In the genomic region with DNA sequence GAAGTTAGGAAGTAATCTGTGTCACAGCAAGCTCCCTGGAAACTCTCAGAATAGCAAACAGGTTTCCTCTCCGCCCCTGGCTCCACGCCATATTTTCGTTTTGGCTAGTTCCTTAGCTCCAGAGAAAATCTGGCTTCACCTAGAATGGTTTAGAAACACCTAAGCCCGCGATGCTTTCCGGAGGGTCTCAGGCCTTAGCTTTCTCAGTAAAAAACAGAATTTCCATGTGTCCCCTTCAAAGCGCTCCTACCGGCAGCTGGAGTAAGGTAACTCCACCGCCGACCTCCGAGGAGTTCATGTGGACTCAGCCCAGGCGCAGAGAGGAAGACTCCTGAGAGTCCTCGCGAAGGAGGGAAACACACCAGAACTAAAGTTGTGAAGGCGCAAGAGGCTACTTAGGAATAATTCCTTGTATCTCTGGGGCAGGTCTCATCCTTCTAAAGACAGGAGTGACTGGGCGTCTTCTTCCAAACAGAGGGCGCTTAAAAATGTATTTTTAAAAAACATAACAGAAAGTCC, we compare ENCODE assay signal across 8 cellular contexts. TPM values are rescaled to one million over a fixed set of nuclear protein-coding genes. Genes with fewer than 3 reads are reported as not detected.
A peak's percentile ranks its signal among the peaks of the same experiment; 100 is the strongest.
DNase-seq lines count a peak whose midpoint lies in the region; ATAC-seq and TF ChIP-seq lines count a peak whose summit lies in the region.

No MANE protein-coding gene starts in this region.

- H3K27me3 Mint-ChIP-seq in activated CD4-positive, alpha-beta T cell treated with anti-CD3 and anti-CD28 coated beads, Interleukin-2, amount 10 ng/mL, durations not matched to agents 24 days and 14 days = no peaks in the 10 kb centered on the region
- no peaks in the 10 kb centered on the region for H3K27me3 Mint-ChIP-seq in endothelial cell (ENCODE audit: unreplicated experiment)

- peak overlapping the region; percentile 99 for H3K4me3 Mint-ChIP-seq in activated CD4-positive, alpha-beta T cell treated with anti-CD3 and anti-CD28 coated beads, Interleukin-2, amount 10 ng/mL, durations not matched to agents 24 days and 14 days
- H3K4me3 Mint-ChIP-seq in endothelial cell (ENCODE audit: unreplicated experiment) = peak overlapping the region; percentile 92

- peak overlapping the region; percentile 81 for H3K27ac Mint-ChIP-seq in activated CD4-positive, alpha-beta T cell treated with anti-CD3 and anti-CD28 coated beads, Interleukin-2, amount 10 ng/mL, durations not matched to agents 24 days and 14 days
- H3K27ac Mint-ChIP-seq in endothelial cell (ENCODE audit: unreplicated experiment) = peak overlapping the region; percentile 45

- H3K4me3 ChIP-seq in GM06990 (replicated peaks; ENCODE audit: low read depth, low read length) (peak overlapping the region; percentile 79), LNCaP clone FGC (ENCODE audit: low read depth, low read length) (peak overlapping the region; percentile 54), mucosa of descending colon (peak overlapping the region; percentile 35), thoracic aorta (peak overlapping the region; percentile 76)

- H3K9me3 ChIP-seq in mucosa of descending colon (no peaks in the 10 kb centered on the region), thoracic aorta (no peaks in the 10 kb centered on the region)

- no peaks in the 10 kb centered on the region for H3K9me3 Mint-ChIP-seq in activated CD4-positive, alpha-beta T cell treated with anti-CD3 and anti-CD28 coated beads, Interleukin-2, amount 10 ng/mL, durations not matched to agents 24 days and 14 days
- no peaks in the 10 kb centered on the region for H3K9me3 Mint-ChIP-seq in endothelial cell (ENCODE audit: unreplicated experiment)

- peaks cover 50% of the 10 kb centered on the region for H3K4me1 Mint-ChIP-seq in activated CD4-positive, alpha-beta T cell treated with anti-CD3 and anti-CD28 coated beads, Interleukin-2, amount 10 ng/mL, durations not matched to agents 24 days and 14 days
- peaks cover 19% of the 10 kb centered on the region for H3K4me1 Mint-ChIP-seq in endothelial cell (ENCODE audit: unreplicated experiment)

- peaks cover 12% of the 10 kb centered on the region for H3K4me1 ChIP-seq in mucosa of descending colon (ENCODE audit: low read depth)
- peaks cover 3 to 24% of the 10 kb centered on the region in 2 donors for H3K4me1 ChIP-seq in thoracic aorta (ENCODE audit: control insufficient read depth in 1 of 2, low read depth in 2 of 2)

- DNase-seq in GM06990 (ENCODE audit: extremely low read depth, insufficient read length) = peak; percentile 29
- no peak for DNase-seq in LNCaP clone FGC (ENCODE audit: low read depth)
- DNase-seq in activated CD4-positive, alpha-beta T cell treated with anti-CD3 and anti-CD28 coated beads, Interleukin-2, amount 10 ng/mL, durations not matched to agents 24 days and 14 days = peak; percentile 79
- DNase-seq in endothelial cell (ENCODE audit: low spot score) = no peak
- DNase-seq in mucosa of descending colon = peak; percentile 71 to 86 (median 75)
- DNase-seq in thoracic aorta (ENCODE audit: low spot score) = no peak
- DNase-seq in cerebellar nuclear complex (lab: John Stamatoyannopoulos, UW) = no peak

- no peaks in the 10 kb centered on the region for H3K27me3 ChIP-seq in GM06990 (replicated peaks; ENCODE audit: control insufficient read depth, insufficient read depth, low read length)
- H3K27me3 ChIP-seq in thoracic aorta (replicated peaks; ENCODE audit: insufficient read depth) = no peaks in the 10 kb centered on the region

- no peak for TF ChIP-seq CTCF in GM06990 (IDR thresholded peaks at IDR 0.05; ENCODE audit: insufficient read depth, low read length, poor library complexity, severe bottlenecking)
- TF ChIP-seq CTCF in LNCaP clone FGC (IDR thresholded peaks at IDR 0.05; ENCODE audit: control insufficient read depth, extremely low read depth, insufficient read depth) = no peak
- TF ChIP-seq CTCF in endothelial cell (IDR thresholded peaks at IDR 0.05; ENCODE audit: unreplicated experiment) = no peak
- TF ChIP-seq CTCF in mucosa of descending colon (IDR thresholded peaks at IDR 0.05) = no peak
- TF ChIP-seq CTCF in thoracic aorta (IDR thresholded peaks at IDR 0.05) = no peak

- H3K36me3 Mint-ChIP-seq in activated CD4-positive, alpha-beta T cell treated with anti-CD3 and anti-CD28 coated beads, Interleukin-2, amount 10 ng/mL, durations not matched to agents 24 days and 14 days (ENCODE audit: low read depth) = peaks cover 33% of the 10 kb centered on the region
- H3K36me3 Mint-ChIP-seq in endothelial cell (ENCODE audit: low read depth, unreplicated experiment) = no peaks in the 10 kb centered on the region

- ATAC-seq in mucosa of descending colon (peak; percentile 60), thoracic aorta (ENCODE audit: insufficient number of reproducible peaks, low FRiP score, low read depth) (no peak), HG03439 (IDR thresholded peaks at IDR 0.05; ENCODE audit: unreplicated experiment) (no peak)

- intact Hi-C loops in activated CD4-positive, alpha-beta T cell treated with anti-CD3 and anti-CD28 coated beads, Interleukin-2, amount 10 ng/mL, durations not matched to agents 24 days and 14 days (cut with micrococcal nuclease) = loop anchor here (5.0 kb wide), 1 partner anchor 1015 kb away; a partner anchor contains a TSS
- intact Hi-C loops in mucosa of descending colon (cut with DNase I, micrococcal nuclease) = no loop called here

- H3K36me3 ChIP-seq in GM06990 (ENCODE audit: control insufficient read depth, insufficient read depth, low read length) = no peaks in the 10 kb centered on the region
- no peaks in the 10 kb centered on the region for H3K36me3 ChIP-seq in mucosa of descending colon (ENCODE audit: low read depth)
- H3K36me3 ChIP-seq in thoracic aorta = no peaks in the 10 kb centered on the region

- H3K27ac ChIP-seq in thoracic aorta = peak overlapping the region; percentile 71 to 75

RNA-seq across cellular contexts. Expression of a gene that starts 0.4 kb away (rescaled TPM):
- 32.6 and 35.4 TPM in 2 replicates for total RNA-seq in activated CD4-positive, alpha-beta T cell treated with anti-CD3 and anti-CD28 coated beads, Interleukin-2, amount 10 ng/mL, durations not matched to agents 24 days and 14 days
- total RNA-seq in endothelial cell (ENCODE audit: unreplicated experiment) (4.1 TPM), mucosa of descending colon (10 to 100 TPM; 13.3 to 18.8 (median 13.3) TPM), thoracic aorta (10 to 100 TPM; 20.2 to 93.1 TPM)

Comparison
In these comparisons a context has a peak if more than half of its experiments do, and no peak if none do; other contexts are left out.
1. DNase-seq: peak in GM06990 (single experiment), activated CD4-positive, alpha-beta T cell treated with anti-CD3 and anti-CD28 coated beads, Interleukin-2, amount 10 ng/mL, durations not matched to agents 24 days and 14 days (single experiment) and mucosa of descending colon (3 of 3); none in LNCaP clone FGC (single experiment), endothelial cell (single experiment), thoracic aorta (single experiment) and cerebellar nuclear complex (0 of 2).
2. Peak in every context shown above with its lines, with median percentiles within 50 percentile points of each other: H3K4me3 ChIP-seq.